ENCODE assay signal across 19 cellular contexts in genomic region chr17:57456622-57457021, GRCh38.
A peak's percentile ranks its signal among the peaks of the same experiment; 100 is the strongest.
DNase-seq lines count a peak whose midpoint lies in the region; ATAC-seq and TF ChIP-seq lines count a peak whose summit lies in the region.
"Had no signal": no experiment of that assay in that cellular context is flagged by ENCODE, and none has a peak within 500 bp of the region (broad histone marks: within the 10 kb centered on the region; RNA-seq: fewer than 3 reads in every experiment).

No MANE protein-coding gene starts in this region.

- no peaks in the 10 kb centered on the region for H3K27me3 Mint-ChIP-seq in stimulated activated naive B cell treated with anti-CD40 and anti-IgM and Interleukin-4, amounts not matched to agents 10 μg/mL and 1 μg/mL and 100 μg/mL, for 72 hours
- H3K27me3 Mint-ChIP-seq: CD8-positive, alpha-beta memory T cell had no signal

- peaks cover 15% of the 10 kb centered on the region; the same call in 1 of the 2 replicates for H3K79me2 ChIP-seq in OCI-LY1 (ENCODE audit: insufficient read depth, low read length)

- H3K27me3 ChIP-seq in heart right ventricle = no peaks in the 10 kb centered on the region
- H3K27me3 ChIP-seq in right atrium auricular region = no peaks in the 10 kb centered on the region
- H3K27me3 ChIP-seq in OCI-LY1 (ENCODE audit: insufficient read depth, low read length) = no peaks in the 10 kb centered on the region
- H3K27me3 ChIP-seq: body of pancreas, colonic mucosa, testis had no signal

- H3K4me1 ChIP-seq in heart right ventricle (peaks cover 0 to 70% (median 40%) of the 10 kb centered on the region in 9 donors), right atrium auricular region (peaks cover 0 to 39% of the 10 kb centered on the region in 2 donors), OCI-LY1 (ENCODE audit: insufficient read depth, low read length, severe bottlenecking) (peaks cover 76% of the 10 kb centered on the region)
- H3K4me1 ChIP-seq: colonic mucosa had no signal

- no peak overlapping the region for H3K9ac ChIP-seq in OCI-LY1 (ENCODE audit: low read length)

- H3K36me3 Mint-ChIP-seq in stimulated activated naive B cell treated with anti-CD40 and anti-IgM and Interleukin-4, amounts not matched to agents 10 μg/mL and 1 μg/mL and 100 μg/mL, for 72 hours = peaks cover 31 to 50% of the 10 kb centered on the region in 2 donors

- ATAC-seq in heart right ventricle (peak in 5 of 8 donors; percentile 7 to 35 (median 27)), GM18909 (IDR thresholded peaks at IDR 0.05; ENCODE audit: poor library complexity, unreplicated experiment) (no peak)
- ATAC-seq in stimulated activated naive B cell treated with anti-CD40 and anti-IgM and Interleukin-4, amounts not matched to agents 10 μg/mL and 1 μg/mL and 100 μg/mL, for 72 hours (replicated peaks) = no peak
- ATAC-seq: body of pancreas had no signal

- WGBS in heart right ventricle, 2 donors = 71 to 81% methylated on average over 3 of the region's 3 CpGs

- no peaks in the 10 kb centered on the region for H3K36me3 ChIP-seq in heart right ventricle
- no peaks in the 10 kb centered on the region for H3K36me3 ChIP-seq in right atrium auricular region
- H3K36me3 ChIP-seq in OCI-LY1 (ENCODE audit: insufficient read depth, low read length) = peaks cover 41% of the 10 kb centered on the region
- H3K36me3 ChIP-seq: colonic mucosa had no signal

- H3K4me2 ChIP-seq in OCI-LY1 (ENCODE audit: low read length) = no peak overlapping the region

- H3K27ac ChIP-seq in heart right ventricle (peak overlapping the region in 5 of 10 donors; percentile 0 to 80 (median 70)), right atrium auricular region (no peak overlapping the region), OCI-LY1 (ENCODE audit: low read depth, low read length, poor library complexity, severe bottlenecking) (peak overlapping the region; percentile 55)
- H3K27ac ChIP-seq: body of pancreas, colonic mucosa had no signal

- peak overlapping the region; percentile 68 for H3K27ac Mint-ChIP-seq in stimulated activated naive B cell treated with anti-CD40 and anti-IgM and Interleukin-4, amounts not matched to agents 10 μg/mL and 1 μg/mL and 100 μg/mL, for 72 hours

- peaks cover 50 to 88% of the 10 kb centered on the region in 2 donors for H3K4me1 Mint-ChIP-seq in stimulated activated naive B cell treated with anti-CD40 and anti-IgM and Interleukin-4, amounts not matched to agents 10 μg/mL and 1 μg/mL and 100 μg/mL, for 72 hours

- H3K9me3 ChIP-seq in heart right ventricle (no peaks in the 10 kb centered on the region), right atrium auricular region (no peaks in the 10 kb centered on the region), OCI-LY1 (ENCODE audit: low read length) (no peaks in the 10 kb centered on the region)
- H3K9me3 ChIP-seq: body of pancreas, colonic mucosa, testis had no signal

- no peaks in the 10 kb centered on the region for H4K20me1 ChIP-seq in OCI-LY1 (ENCODE audit: insufficient read depth, low read length)

- H3K9me2 ChIP-seq in OCI-LY1 (ENCODE audit: low read depth, low read length) = no peaks in the 10 kb centered on the region

- H3F3A ChIP-seq in OCI-LY1 (ENCODE audit: insufficient read depth, low read length) = peaks cover 6% of the 10 kb centered on the region; the same call in 1 of the 2 replicates

- H2AFZ ChIP-seq in OCI-LY1 (ENCODE audit: low read length) = no peak overlapping the region

- H3K4me3 ChIP-seq in heart right ventricle (no peak overlapping the region), right atrium auricular region (no peak overlapping the region), OCI-LY1 (ENCODE audit: low read depth, low read length, poor library complexity, severe bottlenecking) (no peak overlapping the region)
- H3K4me3 ChIP-seq: body of pancreas, colonic mucosa, testis had no signal

- H3K9me3 Mint-ChIP-seq in stimulated activated naive B cell treated with anti-CD40 and anti-IgM and Interleukin-4, amounts not matched to agents 10 μg/mL and 1 μg/mL and 100 μg/mL, for 72 hours = no peaks in the 10 kb centered on the region
- H3K9me3 Mint-ChIP-seq: activated naive CD4-positive, alpha-beta T cell treated with anti-CD3 and anti-CD28 coated beads for 36 hours; CD8-positive, alpha-beta memory T cell had no signal

- TF ChIP-seq CTCF in heart right ventricle (IDR thresholded peaks at IDR 0.05) (no peak), right atrium auricular region (IDR thresholded peaks at IDR 0.05) (no peak), OCI-LY1 (IDR thresholded peaks at IDR 0.05; ENCODE audit: low read length) (no peak)

- no peak overlapping the region for H3K4me3 Mint-ChIP-seq in stimulated activated naive B cell treated with anti-CD40 and anti-IgM and Interleukin-4, amounts not matched to agents 10 μg/mL and 1 μg/mL and 100 μg/mL, for 72 hours
- H3K4me3 Mint-ChIP-seq: activated naive CD4-positive, alpha-beta T cell treated with anti-CD3 and anti-CD28 coated beads for 36 hours had no signal

- intact Hi-C loops in heart right ventricle (cut with DNase I) = loop anchor here in 1 of 10 donors (10.0 kb wide), 1 partner anchor 378 kb away; no protein-coding TSS in a partner anchor

- DNase-seq in heart right ventricle (no peak), right atrium auricular region (ENCODE audit: low spot score) (no peak), fibroblast of peridontal ligament (ENCODE audit: extremely low read depth) (peak; percentile 10), kidney glomerular epithelial cell (lab: John Stamatoyannopoulos, UW) (no peak), SKM-1 treated with dmso at 0.1 percent for 144 hours (lab: John Stamatoyannopoulos, UW; ENCODE audit: unreplicated experiment) (no peak)
- DNase-seq in stimulated activated naive B cell treated with anti-CD40 and anti-IgM and Interleukin-4, amounts not matched to agents 10 μg/mL and 1 μg/mL and 100 μg/mL, for 72 hours = no peak
- DNase-seq: activated CD4-positive, alpha-beta T cell treated with anti-CD3 and anti-CD28 coated beads for 1 hour; activated naive CD4-positive, alpha-beta T cell treated with anti-CD3 and anti-CD28 coated beads for 36 hours; body of pancreas; CD8-positive, alpha-beta memory T cell; colonic mucosa; DMS79; mesendoderm; NCI-H1694 treated with DMSO at 0.1 percent for 48 hours; NCI-H446; NK-92 treated with Interleukin-12 subunit alpha and Interleukin-12 subunit beta, amount 100 ng/mL, for 24 hours; testis had no signal

Comparison
In these comparisons a context has a peak if more than half of its experiments do, and no peak if none do; other contexts are left out.
1. ATAC-seq: peak in heart right ventricle (5 of 8); none in stimulated activated naive B cell treated with anti-CD40 and anti-IgM and Interleukin-4, amounts not matched to agents 10 μg/mL and 1 μg/mL and 100 μg/mL, for 72 hours (0 of 2) and GM18909 (single experiment).